ENCODE assay signal across 30 cellular contexts in the genomic region with DNA sequence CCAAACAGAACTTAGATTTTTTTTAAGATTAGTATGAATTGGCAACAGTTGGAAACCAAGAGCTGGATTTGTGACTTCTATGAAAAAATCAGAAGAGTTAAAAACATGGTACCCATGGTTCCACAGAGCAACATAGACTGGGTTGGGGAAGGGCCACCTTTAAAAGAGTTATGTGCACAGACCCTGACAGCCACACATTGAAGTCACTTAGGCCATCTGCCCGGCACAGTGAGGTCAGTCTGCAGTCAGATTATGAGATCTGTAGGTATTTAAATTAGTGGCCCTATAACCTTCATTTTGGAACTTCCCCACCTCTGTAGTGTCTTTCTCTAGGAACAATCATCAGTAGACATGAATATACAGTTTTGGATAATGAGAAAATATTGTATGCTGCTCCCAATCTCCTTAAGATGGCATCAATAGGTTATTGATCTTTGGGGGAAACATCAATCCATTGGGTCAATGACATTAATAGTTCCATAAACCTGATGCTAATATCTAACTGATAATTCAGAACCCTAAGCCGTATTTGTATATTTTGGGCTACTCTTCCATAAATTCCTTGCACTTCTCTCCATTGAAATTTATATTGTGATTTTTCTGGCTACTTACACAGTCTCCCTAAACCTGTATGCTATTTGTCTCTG. TPM values are rescaled to one million over a fixed set of nuclear protein-coding genes. Genes with fewer than 3 reads are reported as not detected.
DNase-seq lines count a peak whose midpoint lies in the region; ATAC-seq, FAIRE-seq and TF ChIP-seq lines count a peak whose summit lies in the region.
"Had no signal": no experiment of that assay in that cellular context is flagged by ENCODE, and none has a peak within 500 bp of the region (broad histone marks: within the 10 kb centered on the region; RNA-seq: fewer than 3 reads in every experiment).

No MANE protein-coding gene starts in this region.

- CTCF ChIA-PET in GM12878 (lab: Yijun Ruan, JAX) = interaction anchor here (1.1 to 8.8 kb wide), 7 partner anchors 8 to 337 kb away, joined by 3 to 253 read pairs (median 22); a partner anchor contains a TSS

- H3K27ac ChIP-seq in left ventricle myocardium inferior (replicated peaks) (peak overlapping the region; percentile 4), right cardiac atrium (ENCODE audit: low read length) (no peak overlapping the region), GM12878 (ENCODE audit: control insufficient read depth, insufficient read depth) (no peak overlapping the region), lower lobe of right lung (no peak overlapping the region), prostate gland (no peak overlapping the region)
- H3K27ac ChIP-seq: BLaER1 treated with 17β-estradiol and CSF1 and Interleukin-3, amounts not matched to agents 10 nM and 100 nM; SJSA1 had no signal

- H3K9me3 ChIP-seq in left ventricle myocardium inferior (replicated peaks) (no peaks in the 10 kb centered on the region), right cardiac atrium (ENCODE audit: control insufficient read depth, low read length) (no peaks in the 10 kb centered on the region), GM12878 (replicated peaks; ENCODE audit: control insufficient read depth, insufficient read depth, low read length) (no peaks in the 10 kb centered on the region; the same call in 2 of the 3 replicates), lower lobe of right lung (no peaks in the 10 kb centered on the region), prostate gland (no peaks in the 10 kb centered on the region)
- H3K9me3 ChIP-seq: HAP-1, MG63, SJSA1 had no signal

- no peak for DNase-seq in left ventricle myocardium inferior
- DNase-seq in right cardiac atrium = no peak
- DNase-seq in GM12878 (ENCODE audit: low read depth, low spot score) = no peak
- DNase-seq in myocyte (ENCODE audit: low read depth) = peak; percentile 30
- no peak for DNase-seq in T-helper 2 cell
- no peak for DNase-seq in retina
- DNase-seq in lower lobe of right lung = no peak
- no peak for DNase-seq in prostate gland (ENCODE audit: low spot score)
- DNase-seq: 8988T; AML-193; CD4-positive, alpha-beta T cell; DMS53; GOT3; MG63; NCI-H1694; NCI-H2029 treated with DMSO at 0.1 percent for 48 hours; NCI-H446 treated with DMSO at 0.1 percent for 48 hours; NCI-H526; NCI-H82; NK-92 treated with Interleukin-12 subunit alpha and Interleukin-12 subunit beta, amount 100 ng/mL, for 24 hours; Right ventricle myocardium superior; RPMI8226 had no signal

- H2AFZ ChIP-seq in GM12878 (ENCODE audit: control insufficient read depth, low read depth, low read length) = no peak overlapping the region

- 76% methylated on average over 2 of the region's 2 CpGs for WGBS in right cardiac atrium
- WGBS in GM12878 (ENCODE audit: insufficient coverage, insufficient replicate concordance, low lambda C conversion rate, missing lambda C conversion rate) = 64% methylated on average over 2 of the region's 2 CpGs
- WGBS in prostate gland = 98% methylated on average over 2 of the region's 2 CpGs

- POLR2A ChIA-PET in GM12878 (lab: Charles Lee) = no interaction called here

- TF ChIP-seq RAD21 in GM12878 (IDR thresholded peaks at IDR 0.05; ENCODE audit: insufficient read depth, low read depth, low read length) = no peak

- TF ChIP-seq POLR2A in GM12878 (IDR thresholded peaks at IDR 0.05; ENCODE audit: low read depth, low read length) = no peak
- TF ChIP-seq POLR2A in prostate gland (IDR thresholded peaks at IDR 0.05) = no peak

- SMC1A ChIA-PET in GM12878 (lab: Charles Lee; ENCODE audit: uncharacterized antibody, unreplicated experiment) = interaction anchor here (0.7 to 10.0 kb wide), 12 partner anchors 10 to 369 kb away, joined by 3 to 202 read pairs (median 4); no protein-coding TSS in a partner anchor

- H3K4me1 ChIP-seq in left ventricle myocardium inferior (peaks cover 8% of the 10 kb centered on the region), right cardiac atrium (ENCODE audit: control insufficient read depth, insufficient read depth, low read length) (no peaks in the 10 kb centered on the region), GM12878 (ENCODE audit: control insufficient read depth, insufficient read depth, low read length) (no peaks in the 10 kb centered on the region), lower lobe of right lung (peaks cover 7% of the 10 kb centered on the region), prostate gland (replicated peaks) (peaks cover 6% of the 10 kb centered on the region)

- H3K36me3 ChIP-seq in left ventricle myocardium inferior (peaks cover 27% of the 10 kb centered on the region), GM12878 (ENCODE audit: control insufficient read depth in 2 of 2, insufficient read depth in 2 of 2, low read length in 1 of 2) (no peaks in the 10 kb centered on the region), lower lobe of right lung (no peaks in the 10 kb centered on the region), prostate gland (no peaks in the 10 kb centered on the region)
- H3K36me3 ChIP-seq: BLaER1 treated with 17β-estradiol and CSF1 and Interleukin-3, amounts not matched to agents 10 nM and 100 nM; HAP-1; MG63 had no signal

- H3K79me2 ChIP-seq in GM12878 (ENCODE audit: control insufficient read depth, insufficient read depth, low read length) = no peaks in the 10 kb centered on the region

- no peak for TF ChIP-seq EP300 in GM12878 (IDR thresholded peaks at IDR 0.05; ENCODE audit: borderline replicate concordance in 1 of 2, control insufficient read depth in 1 of 2, low read depth in 2 of 2, low read length in 2 of 2)

- RAD21 ChIA-PET in GM12878 (lab: Charles Lee; ENCODE audit: unreplicated experiment) = interaction anchor here (0.7 to 6.1 kb wide), 5 partner anchors 175 to 639 kb away, joined by 3 to 184 read pairs (median 9); no protein-coding TSS in a partner anchor

- FAIRE-seq in GM12878 (lab: Jason Lieb, UNC) = no peak
- FAIRE-seq: D721Med, G401.6, GM12891, HTR-8/SVneo, K562 had no signal

- H3K4me3 ChIP-seq in left ventricle myocardium inferior = no peak overlapping the region
- no peak overlapping the region for H3K4me3 ChIP-seq in right cardiac atrium (ENCODE audit: low read length)
- no peak overlapping the region for H3K4me3 ChIP-seq in GM12878
- no peak overlapping the region for H3K4me3 ChIP-seq in lower lobe of right lung
- H3K4me3 ChIP-seq in prostate gland = no peak overlapping the region
- H3K4me3 ChIP-seq: BLaER1 treated with 17β-estradiol and CSF1 and Interleukin-3, amounts not matched to agents 10 nM and 100 nM; HAP-1; K562; MG63; SJSA1 had no signal

- H3K9ac ChIP-seq in GM12878 (ENCODE audit: control insufficient read depth, insufficient read depth, low read length) = no peak overlapping the region
- H3K9ac ChIP-seq: BLaER1 treated with 17β-estradiol and CSF1 and Interleukin-3, amounts not matched to agents 10 nM and 100 nM had no signal

- intact Hi-C loops in left ventricle myocardium inferior (cut with micrococcal nuclease) (no loop called here), right cardiac atrium (cut with DNase I) (loop anchor here in 2 of 4 donors (5.0 to 10.0 kb wide), 2 partner anchors 338 to 341 kb away; no protein-coding TSS in a partner anchor), GM12878 (cut with micrococcal nuclease; ENCODE audit: unreplicated experiment) (no loop called here), lower lobe of right lung (cut with DNase I) (no loop called here), prostate gland (cut with DNase I) (loop anchor here (2.0 to 10.0 kb wide), 2 partner anchors 251 to 339 kb away; no protein-coding TSS in a partner anchor)

- no peak overlapping the region for H3K4me2 ChIP-seq in GM12878 (ENCODE audit: control insufficient read depth, insufficient read depth)
- H3K4me2 ChIP-seq: BLaER1 treated with 17β-estradiol and CSF1 and Interleukin-3, amounts not matched to agents 10 nM and 100 nM had no signal

- in situ Hi-C loops in GM12878 (cut with MboI) = loop anchor here (5.0 kb wide), 1 partner anchor 333 kb away; no protein-coding TSS in a partner anchor

- no peaks in the 10 kb centered on the region for H3K27me3 ChIP-seq in left ventricle myocardium inferior (ENCODE audit: low read depth)
- H3K27me3 ChIP-seq in right cardiac atrium (ENCODE audit: control insufficient read depth, insufficient read depth) = no peaks in the 10 kb centered on the region
- H3K27me3 ChIP-seq in GM12878 (replicated peaks in 1 of 2; ENCODE audit: control insufficient read depth in 2 of 2, insufficient read depth in 2 of 2, low read length in 1 of 2) = no peaks in the 10 kb centered on the region
- H3K27me3 ChIP-seq in lower lobe of right lung (ENCODE audit: low read depth) = no peaks in the 10 kb centered on the region
- H3K27me3 ChIP-seq in prostate gland (replicated peaks; ENCODE audit: insufficient read depth) = no peaks in the 10 kb centered on the region
- H3K27me3 ChIP-seq: BLaER1 treated with 17β-estradiol and CSF1 and Interleukin-3, amounts not matched to agents 10 nM and 100 nM; MG63; SJSA1 had no signal

- no peaks in the 10 kb centered on the region for H4K20me1 ChIP-seq in GM12878 (ENCODE audit: control insufficient read depth, insufficient read depth)
- H4K20me1 ChIP-seq: BLaER1 treated with 17β-estradiol and CSF1 and Interleukin-3, amounts not matched to agents 10 nM and 100 nM had no signal

- TF ChIP-seq CTCF in left ventricle myocardium inferior (IDR thresholded peaks at IDR 0.05; ENCODE audit: borderline replicate concordance) (no peak), GM12878 (IDR thresholded peaks at IDR 0.05 in 2 of 3, conservative IDR thresholded peaks at IDR 0.05 in 1 of 3; ENCODE audit: control insufficient read depth in 2 of 3, extremely low read depth in 1 of 3, insufficient read depth in 1 of 3, low read depth in 3 of 3, low read length in 3 of 3) (no peak), lower lobe of right lung (IDR thresholded peaks at IDR 0.05) (no peak), prostate gland (IDR thresholded peaks at IDR 0.05) (no peak)

- ATAC-seq in right cardiac atrium = no peak
- peak; percentile 53 for ATAC-seq in GM12878
- no peak for ATAC-seq in lower lobe of right lung
- ATAC-seq: K562 had no signal

- no TSS peak for BruUV-seq in GM12878 (replicated peaks; lab: Mats Ljungman, UMichigan)

RNA-seq across cellular contexts. Expression of a gene that starts 7.0 kb away (rescaled TPM):
- total RNA-seq in left ventricle myocardium inferior = 2,047 TPM
- total RNA-seq in right cardiac atrium = 1,000 to 10,000 TPM; 1,154 to 3,897 (median 2,224) TPM
- 4,109 TPM for polyA plus RNA-seq in right cardiac atrium
- total RNA-seq in GM12878 (2013; cell fraction: nucleolus; rRNA removed) = not detected in 2 replicates
- not detected in 2 replicates for total RNA-seq in GM12878 (2014; rRNA removed)
- total RNA-seq in GM12878 (2014; rRNA removed; fragmentation: Illumina TruSeq; extraction: Trizol) = not detected in 2 replicates
- total RNA-seq in GM12878 (2021) = not detected in 2 replicates
- not detected for polyA plus RNA-seq in GM12878 (2011; ENCODE audit: low read depth)
- not detected in 2 replicates for polyA plus RNA-seq in GM12878 (2011; rRNA removed)
- polyA plus RNA-seq in GM12878 (2011; cell fraction: cytosol; rRNA removed) = 0.03 TPM in 1 of 2 replicates, not detected in the other
- 0.04 TPM in 1 of 2 replicates, not detected in the other for polyA plus RNA-seq in GM12878 (2011; cell fraction: nucleus; rRNA removed)
- polyA plus RNA-seq in GM12878 (2012) = not detected in 2 replicates
- 0.11 TPM in 1 of 2 replicates, not detected in the other for polyA plus RNA-seq in GM12878 (2014; fragmentation: Illumina TruSeq; extraction: Trizol)
- not detected for polyA plus RNA-seq in GM12878 (2014; fragmentation: Nextera tagmentation; extraction: Ambion mirVana)
- not detected in 2 replicates for polyA plus RNA-seq in GM12878 (2014; rRNA removed)
- not detected for polyA plus RNA-seq in GM12878 (2016; fragmentation: Nextera tagmentation; extraction: Ambion mirVana)
- not detected in 2 replicates for polyA minus RNA-seq in GM12878 (2011; rRNA and poly(A)+ RNA removed)
- polyA minus RNA-seq in GM12878 (2011; cell fraction: cytosol; rRNA and poly(A)+ RNA removed) = not detected in 2 replicates
- polyA minus RNA-seq in GM12878 (2011; cell fraction: nucleus; rRNA and poly(A)+ RNA removed) = not detected in 2 replicates
- total RNA-seq in myocyte = 970 and 2,203 TPM in 2 replicates
- 1,024 TPM for polyA plus RNA-seq in myocyte (2012)
- 47.5 TPM for total RNA-seq in lower lobe of right lung
- 10 to 100 TPM in 1 of 2 donors, not detected in 1; 20.0 TPM for total RNA-seq in prostate gland
- total RNA-seq: CD4-positive, alpha-beta T cell; K562 had no signal
- polyA plus RNA-seq: K562 had no signal

RNA-seq across cellular contexts. Expression of a gene that starts 42.1 kb away (rescaled TPM):
- total RNA-seq in left ventricle myocardium inferior (31.6 TPM), right cardiac atrium (10 to 100 TPM; 26.9 to 35.5 (median 31.5) TPM), GM12878 (2014; rRNA removed) (70.7 and 78.9 TPM in 2 replicates), GM12878 (2014; rRNA removed; fragmentation: Illumina TruSeq; extraction: Trizol) (71.1 and 71.2 TPM in 2 replicates), GM12878 (2021) (48.0 and 51.4 TPM in 2 replicates), myocyte (30.9 and 44.1 TPM in 2 replicates), lower lobe of right lung (28.2 TPM), prostate gland (10 to 100 TPM; 37.1 to 43.6 TPM)
- polyA plus RNA-seq in right cardiac atrium (40.1 TPM), GM12878 (2011; rRNA removed) (62.2 and 81.9 TPM in 2 replicates), GM12878 (2014; fragmentation: Illumina TruSeq; extraction: Trizol) (73.9 and 85.6 TPM in 2 replicates), GM12878 (2014; fragmentation: Nextera tagmentation; extraction: Ambion mirVana) (100 to 1,000 TPM; 178 to 208 TPM), GM12878 (2014; rRNA removed) (56.5 and 65.4 TPM in 2 replicates), GM12878 (2016; fragmentation: Nextera tagmentation; extraction: Ambion mirVana) (100 to 1,000 TPM; 127 to 129 TPM)
- total RNA-seq in GM12878 (2013; cell fraction: nucleolus; rRNA removed) = 47.7 and 48.2 TPM in 2 replicates
- polyA plus RNA-seq in GM12878 (2011; ENCODE audit: low read depth) = 34.3 TPM
- polyA plus RNA-seq in GM12878 (2011; cell fraction: cytosol; rRNA removed) = 29.5 and 31.7 TPM in 2 replicates
- 43.1 and 45.5 TPM in 2 replicates for polyA plus RNA-seq in GM12878 (2011; cell fraction: nucleus; rRNA removed)
- polyA plus RNA-seq in GM12878 (2012) = 41.8 and 46.5 TPM in 2 replicates
- 41.0 and 47.5 TPM in 2 replicates for polyA minus RNA-seq in GM12878 (2011; rRNA and poly(A)+ RNA removed)
- polyA minus RNA-seq in GM12878 (2011; cell fraction: cytosol; rRNA and poly(A)+ RNA removed) = 16.3 and 19.8 TPM in 2 replicates
- 16.0 and 22.0 TPM in 2 replicates for polyA minus RNA-seq in GM12878 (2011; cell fraction: nucleus; rRNA and poly(A)+ RNA removed)
- 28.6 TPM for polyA plus RNA-seq in myocyte (2012)

RNA-seq across cellular contexts. Expression of a gene that starts 56.1 kb away (rescaled TPM):
- total RNA-seq in left ventricle myocardium inferior (0.22 TPM), right cardiac atrium (under 1 TPM; 0.14 to 0.58 (median 0.23) TPM), GM12878 (2014; rRNA removed) (0.06 and 0.11 TPM in 2 replicates), GM12878 (2014; rRNA removed; fragmentation: Illumina TruSeq; extraction: Trizol) (not detected in 2 replicates), GM12878 (2021) (not detected in 2 replicates), myocyte (4.2 and 18.2 TPM in 2 replicates), lower lobe of right lung (0.32 TPM), prostate gland (1 to 10 TPM in 1 of 2 donors, under 1 TPM in 1; 0.77 to 3.5 TPM)
- polyA plus RNA-seq in right cardiac atrium (0.14 TPM), GM12878 (2011; rRNA removed) (1.2 and 1.3 TPM in 2 replicates), GM12878 (2014; fragmentation: Illumina TruSeq; extraction: Trizol) (0.01 TPM in 1 of 2 replicates, not detected in the other), GM12878 (2014; fragmentation: Nextera tagmentation; extraction: Ambion mirVana) (under 1 TPM; 0.04 to 0.06 TPM), GM12878 (2014; rRNA removed) (0.08 TPM in 1 of 2 replicates, not detected in the other), GM12878 (2016; fragmentation: Nextera tagmentation; extraction: Ambion mirVana) (not detected)
- 10.0 and 10.2 TPM in 2 replicates for total RNA-seq in GM12878 (2013; cell fraction: nucleolus; rRNA removed)
- not detected for polyA plus RNA-seq in GM12878 (2011; ENCODE audit: low read depth)
- 0.95 and 1.3 TPM in 2 replicates for polyA plus RNA-seq in GM12878 (2011; cell fraction: cytosol; rRNA removed)
- 1.1 and 1.4 TPM in 2 replicates for polyA plus RNA-seq in GM12878 (2011; cell fraction: nucleus; rRNA removed)
- polyA plus RNA-seq in GM12878 (2012) = not detected in 2 replicates
- polyA minus RNA-seq in GM12878 (2011; rRNA and poly(A)+ RNA removed) = 2.8 and 3.9 TPM in 2 replicates
- polyA minus RNA-seq in GM12878 (2011; cell fraction: cytosol; rRNA and poly(A)+ RNA removed) = 0.80 and 0.83 TPM in 2 replicates
- 5.1 and 7.1 TPM in 2 replicates for polyA minus RNA-seq in GM12878 (2011; cell fraction: nucleus; rRNA and poly(A)+ RNA removed)
- polyA plus RNA-seq in myocyte (2012) = 0.42 TPM

Comparison
In these comparisons a context has a peak if more than half of its experiments do, and no peak if none do; other contexts are left out.
1. RNA of a gene that starts 7.0 kb away (total RNA-seq): 1,154 to 3,897 TPM in right cardiac atrium, 2,047 TPM in left ventricle myocardium inferior (single experiment) and 970 to 2,203 TPM in myocyte; 47.5 TPM in lower lobe of right lung (single experiment), 20.0 TPM in prostate gland and not detected in GM12878; every median in the first group is over 10 times any median in the second.